20 cellular contexts compared by ENCODE assay signal in the genomic region with DNA sequence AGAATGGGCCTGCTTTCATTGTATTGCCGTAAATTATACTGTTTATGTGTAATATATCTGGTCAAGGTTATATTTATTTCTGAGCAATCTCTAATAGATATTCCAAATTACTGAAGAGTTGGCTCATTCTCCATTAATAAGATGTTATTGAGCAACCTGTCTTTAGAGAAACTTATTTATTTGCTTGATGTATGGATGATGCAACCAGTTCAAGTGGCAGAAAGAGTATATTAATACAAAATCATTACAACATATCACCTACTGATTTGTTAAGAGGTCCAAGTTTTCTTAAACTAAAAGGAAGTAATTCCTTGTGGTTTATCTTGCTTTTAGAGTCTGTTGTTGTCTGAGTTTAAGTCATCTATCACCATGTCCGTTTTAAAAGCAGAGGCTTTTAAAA.
"Had no signal": no experiment of that assay in that cellular context is flagged by ENCODE, and none has a peak within 500 bp of the region (broad histone marks: within the 10 kb centered on the region; RNA-seq: fewer than 3 reads in every experiment).

No MANE protein-coding gene starts in this region.

- H3K27ac ChIP-seq: ascending aorta, dorsolateral prefrontal cortex, esophagus squamous epithelium, heart left ventricle, prostate gland, right lobe of liver, spleen, transverse colon, VCaP had no signal

- H3K36me3 ChIP-seq: ascending aorta, esophagus squamous epithelium, heart left ventricle, prostate gland, right lobe of liver, spleen, transverse colon had no signal

- H3K4me3 ChIP-seq: ascending aorta, dorsolateral prefrontal cortex, esophagus squamous epithelium, heart left ventricle, prostate gland, right lobe of liver, spleen, transverse colon had no signal

- H3K27me3 ChIP-seq: ascending aorta, dorsolateral prefrontal cortex, esophagus squamous epithelium, heart left ventricle, right lobe of liver, spleen, transverse colon had no signal

- H3K27ac Mint-ChIP-seq: activated CD4-positive, alpha-beta memory T cell treated with anti-CD3 and anti-CD28 coated beads, Interleukin-2, amount 10 ng/mL, durations not matched to agents 7 days and 5 days; activated CD4-positive, alpha-beta T cell treated with anti-CD3 and anti-CD28 coated beads for 36 hours; activated naive CD8-positive, alpha-beta T cell treated with anti-CD3 and anti-CD28 coated beads, Interleukin-2, amount 10 ng/mL, durations not matched to agents 7 days and 5 days; activated T-cell treated with anti-CD3 and anti-CD28 coated beads, Interleukin-2, amount 50 U/mL, for 72 hours; natural killer cell; stimulated activated naive B cell treated with anti-CD40 and anti-IgM and Interleukin-4, amounts not matched to agents 10 μg/mL and 1 μg/mL and 100 μg/mL, for 72 hours had no signal

- H3K4me1 Mint-ChIP-seq: activated CD4-positive, alpha-beta memory T cell treated with anti-CD3 and anti-CD28 coated beads, Interleukin-2, amount 10 ng/mL, durations not matched to agents 7 days and 5 days; activated CD4-positive, alpha-beta T cell treated with anti-CD3 and anti-CD28 coated beads for 36 hours; activated naive CD8-positive, alpha-beta T cell treated with anti-CD3 and anti-CD28 coated beads, Interleukin-2, amount 10 ng/mL, durations not matched to agents 7 days and 5 days; natural killer cell; stimulated activated naive B cell treated with anti-CD40 and anti-IgM and Interleukin-4, amounts not matched to agents 10 μg/mL and 1 μg/mL and 100 μg/mL, for 72 hours had no signal

- H3K4me1 ChIP-seq: ascending aorta, esophagus squamous epithelium, heart left ventricle, prostate gland, right lobe of liver, spleen, transverse colon had no signal

- H3K27me3 Mint-ChIP-seq: activated CD4-positive, alpha-beta memory T cell treated with anti-CD3 and anti-CD28 coated beads, Interleukin-2, amount 10 ng/mL, durations not matched to agents 7 days and 5 days; activated CD4-positive, alpha-beta T cell treated with anti-CD3 and anti-CD28 coated beads for 36 hours; activated naive CD8-positive, alpha-beta T cell treated with anti-CD3 and anti-CD28 coated beads, Interleukin-2, amount 10 ng/mL, durations not matched to agents 7 days and 5 days; stimulated activated naive B cell treated with anti-CD40 and anti-IgM and Interleukin-4, amounts not matched to agents 10 μg/mL and 1 μg/mL and 100 μg/mL, for 72 hours had no signal

- H3K9me3 ChIP-seq: ascending aorta, esophagus squamous epithelium, heart left ventricle, prostate gland, right lobe of liver, transverse colon had no signal

- H3K36me3 Mint-ChIP-seq: activated naive CD8-positive, alpha-beta T cell treated with anti-CD3 and anti-CD28 coated beads, Interleukin-2, amount 10 ng/mL, durations not matched to agents 7 days and 5 days; natural killer cell; stimulated activated naive B cell treated with anti-CD40 and anti-IgM and Interleukin-4, amounts not matched to agents 10 μg/mL and 1 μg/mL and 100 μg/mL, for 72 hours had no signal

- H3K4me3 Mint-ChIP-seq: activated CD4-positive, alpha-beta memory T cell treated with anti-CD3 and anti-CD28 coated beads, Interleukin-2, amount 10 ng/mL, durations not matched to agents 7 days and 5 days; activated CD4-positive, alpha-beta T cell treated with anti-CD3 and anti-CD28 coated beads for 36 hours; activated naive CD8-positive, alpha-beta T cell treated with anti-CD3 and anti-CD28 coated beads, Interleukin-2, amount 10 ng/mL, durations not matched to agents 7 days and 5 days; activated T-cell treated with anti-CD3 and anti-CD28 coated beads, Interleukin-2, amount 50 U/mL, for 72 hours; natural killer cell; stimulated activated naive B cell treated with anti-CD40 and anti-IgM and Interleukin-4, amounts not matched to agents 10 μg/mL and 1 μg/mL and 100 μg/mL, for 72 hours had no signal

- DNase-seq: activated CD4-positive, alpha-beta memory T cell treated with anti-CD3 and anti-CD28 coated beads, Interleukin-2, amount 10 ng/mL, durations not matched to agents 7 days and 5 days; activated CD4-positive, alpha-beta T cell treated with anti-CD3 and anti-CD28 coated beads for 36 hours; activated gamma-delta T cell treated with Interleukin-2 at 50 U/mL for 16 hours; activated naive CD8-positive, alpha-beta T cell treated with anti-CD3 and anti-CD28 coated beads, Interleukin-2, amount 10 ng/mL, durations not matched to agents 7 days and 5 days; activated T-cell treated with anti-CD3 and anti-CD28 coated beads, Interleukin-2, amount 50 U/mL, for 72 hours; dorsolateral prefrontal cortex; esophagus squamous epithelium; heart left ventricle; islet precursor cell; natural killer cell; right lobe of liver; spleen; stimulated activated CD4-positive, alpha-beta T cell treated with anti-CD3 and anti-CD28 coated beads, Interleukin-2, amount 100 ng/mL, for 24 hours; stimulated activated naive B cell treated with anti-CD40 and anti-IgM and Interleukin-4, amounts not matched to agents 10 μg/mL and 1 μg/mL and 100 μg/mL, for 72 hours; T-helper 9 cell; transverse colon had no signal

- ATAC-seq: activated CD4-positive, alpha-beta T cell treated with anti-CD3 and anti-CD28 coated beads for 36 hours; activated T-cell treated with anti-CD3 and anti-CD28 coated beads, Interleukin-2, amount 50 U/mL, for 72 hours; heart left ventricle; left lobe of liver; natural killer cell; right lobe of liver; stimulated activated naive B cell treated with anti-CD40 and anti-IgM and Interleukin-4, amounts not matched to agents 10 μg/mL and 1 μg/mL and 100 μg/mL, for 72 hours had no signal
